Comparison of ENCODE assay signal across 1 cellular context in the genomic region with DNA sequence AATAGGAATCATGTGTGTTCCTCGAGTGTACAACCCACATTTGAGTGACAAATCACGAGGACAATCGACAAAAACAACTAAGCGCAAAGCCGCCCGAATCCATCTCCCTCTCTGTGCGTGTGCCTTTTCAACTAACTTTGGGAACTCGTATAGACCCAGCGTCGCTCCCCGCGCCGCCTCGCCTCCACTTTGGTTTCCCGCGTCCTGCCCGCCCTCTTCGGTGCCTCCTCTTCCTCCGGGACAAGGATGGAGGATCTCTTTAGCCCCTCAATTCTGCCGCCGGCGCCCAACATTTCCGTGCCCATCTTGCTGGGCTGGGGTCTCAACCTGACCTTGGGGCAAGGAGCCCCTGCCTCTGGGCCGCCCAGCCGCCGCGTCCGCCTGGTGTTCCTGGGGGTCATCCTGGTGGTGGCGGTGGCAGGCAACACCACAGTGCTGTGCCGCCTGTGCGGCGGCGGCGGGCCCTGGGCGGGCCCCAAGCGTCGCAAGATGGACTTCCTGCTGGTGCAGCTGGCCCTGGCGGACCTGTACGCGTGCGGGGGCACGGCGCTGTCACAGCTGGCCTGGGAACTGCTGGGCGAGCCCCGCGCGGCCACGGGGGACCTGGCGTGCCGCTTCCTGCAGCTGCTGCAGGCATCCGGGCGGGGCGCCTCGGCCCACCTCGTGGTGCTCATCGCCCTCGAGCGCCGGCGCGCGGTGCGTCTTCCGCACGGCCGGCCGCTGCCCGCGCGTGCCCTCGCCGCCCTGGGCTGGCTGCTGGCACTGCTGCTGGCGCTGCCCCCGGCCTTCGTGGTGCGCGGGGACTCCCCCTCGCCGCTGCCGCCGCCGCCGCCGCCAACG.
A peak's percentile ranks its signal among the peaks of the same experiment; 100 is the strongest.
TF ChIP-seq lines count a peak whose summit lies in the region.

TSS of gene GPR150 (plus strand) at position 58 of the 840 bp plus-strand sequence. CDS start at position 247, 189 bp downstream.

TF ChIP-seq in HepG2, 621 proteins besides CTCF, POLR2A, EP300 and RAD21 (continued from another document and continues in another):
- no peak for TF ChIP-seq FOXA1 (IDR thresholded peaks at IDR 0.05)
- 0 out of 2 replicates have a peak, but pooled peaks have one; percentile 7 for TF ChIP-seq FOXA1 (CRISPR knock-in tag; IDR thresholded peaks at IDR 0.05)
- TF ChIP-seq ZNF678 (CRISPR knock-in tag; IDR thresholded peaks at IDR 0.05), result peak; percentile 11; the same call in 1 of the 2 replicates
- peak; percentile 5; the same call in 1 of the 2 replicates for TF ChIP-seq TMF1 (CRISPR knock-in tag; IDR thresholded peaks at IDR 0.05; ENCODE audit: low read depth)
- no peak for TF ChIP-seq ZSCAN25 (CRISPR knock-in tag; IDR thresholded peaks at IDR 0.05)
- TF ChIP-seq, protein P1, sequence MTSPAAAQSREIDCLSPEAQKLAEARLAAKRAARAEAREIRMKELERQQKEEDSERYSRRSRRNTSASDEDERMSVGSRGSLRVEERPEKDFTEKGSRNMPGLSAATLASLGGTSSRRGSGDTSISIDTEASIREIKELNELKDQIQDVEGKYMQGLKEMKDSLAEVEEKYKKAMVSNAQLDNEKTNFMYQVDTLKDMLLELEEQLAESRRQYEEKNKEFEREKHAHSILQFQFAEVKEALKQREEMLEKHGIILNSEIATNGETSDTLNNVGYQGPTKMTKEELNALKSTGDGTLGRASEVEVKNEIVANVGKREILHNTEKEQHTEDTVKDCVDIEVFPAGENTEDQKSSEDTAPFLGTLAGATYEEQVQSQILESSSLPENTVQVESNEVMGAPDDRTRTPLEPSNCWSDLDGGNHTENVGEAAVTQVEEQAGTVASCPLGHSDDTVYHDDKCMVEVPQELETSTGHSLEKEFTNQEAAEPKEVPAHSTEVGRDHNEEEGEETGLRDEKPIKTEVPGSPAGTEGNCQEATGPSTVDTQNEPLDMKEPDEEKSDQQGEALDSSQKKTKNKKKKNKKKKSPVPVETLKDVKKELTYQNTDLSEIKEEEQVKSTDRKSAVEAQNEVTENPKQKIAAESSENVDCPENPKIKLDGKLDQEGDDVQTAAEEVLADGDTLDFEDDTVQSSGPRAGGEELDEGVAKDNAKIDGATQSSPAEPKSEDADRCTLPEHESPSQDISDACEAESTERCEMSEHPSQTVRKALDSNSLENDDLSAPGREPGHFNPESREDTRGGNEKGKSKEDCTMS (CRISPR knock-in tag; conservative IDR thresholded peaks at IDR 0.05), result no peak
- TF ChIP-seq THAP9 (CRISPR knock-in tag; IDR thresholded peaks at IDR 0.05; ENCODE audit: borderline replicate concordance), result 0 out of 2 replicates have a peak, but pooled peaks have one; percentile 33
- TF ChIP-seq ZNF180 (CRISPR knock-in tag; IDR thresholded peaks at IDR 0.05; ENCODE audit: borderline replicate concordance, low read depth), result no peak
- TF ChIP-seq NKX3-1 (CRISPR knock-in tag; IDR thresholded peaks at IDR 0.05), result 0 out of 2 replicates have a peak, but pooled peaks have one; percentile 47
- TF ChIP-seq ZNF274 (CRISPR knock-in tag; IDR thresholded peaks at IDR 0.05), result no peak
- no peak for TF ChIP-seq XRCC5 (optimal IDR thresholded peaks at IDR 0.05; ENCODE audit: low read length)
- TF ChIP-seq ZNF121 (CRISPR knock-in tag; IDR thresholded peaks at IDR 0.05), result no peak
- TF ChIP-seq NR0B2 (CRISPR knock-in tag; IDR thresholded peaks at IDR 0.05), result 0 out of 2 replicates have a peak, but pooled peaks have one; percentile 9
- TF ChIP-seq THRA (CRISPR knock-in tag; IDR thresholded peaks at IDR 0.05; ENCODE audit: borderline replicate concordance), result no peak
- TF ChIP-seq KLF15 (CRISPR knock-in tag; IDR thresholded peaks at IDR 0.05; ENCODE audit: borderline replicate concordance), result no peak
- no peak for TF ChIP-seq ZNF17 (CRISPR knock-in tag; IDR thresholded peaks at IDR 0.05)
- TF ChIP-seq ZNF713 (CRISPR knock-in tag; IDR thresholded peaks at IDR 0.05), result no peak
- TF ChIP-seq PHF5A (CRISPR knock-in tag; IDR thresholded peaks at IDR 0.05; ENCODE audit: low read depth, unreplicated experiment), result no peak
- TF ChIP-seq ZNF430 (CRISPR knock-in tag; IDR thresholded peaks at IDR 0.05), result no peak
- no peak for TF ChIP-seq NFRKB (IDR thresholded peaks at IDR 0.05)
- no peak for TF ChIP-seq ZNF576 (CRISPR knock-in tag; IDR thresholded peaks at IDR 0.05)
- TF ChIP-seq GABPB1 (CRISPR knock-in tag; IDR thresholded peaks at IDR 0.05), result peak; percentile 67; the same call in 1 of the 2 replicates
- TF ChIP-seq ZFYVE20 (CRISPR knock-in tag; IDR thresholded peaks at IDR 0.05; ENCODE audit: borderline replicate concordance, low read depth), result 0 out of 2 replicates have a peak, but pooled peaks have one; percentile 62
- no peak for TF ChIP-seq SIX1 (CRISPR knock-in tag; IDR thresholded peaks at IDR 0.05; ENCODE audit: borderline replicate concordance)
- TF ChIP-seq ZNF883 (CRISPR knock-in tag; IDR thresholded peaks at IDR 0.05; ENCODE audit: not compliant biosample characterization), result peak; percentile 32
- no peak for TF ChIP-seq CREM (IDR thresholded peaks at IDR 0.05)
- no peak for TF ChIP-seq CREM (CRISPR knock-in tag; IDR thresholded peaks at IDR 0.05)
- peak; percentile 77 for TF ChIP-seq ZNF776 (CRISPR knock-in tag; IDR thresholded peaks at IDR 0.05)
- TF ChIP-seq, protein P2, sequence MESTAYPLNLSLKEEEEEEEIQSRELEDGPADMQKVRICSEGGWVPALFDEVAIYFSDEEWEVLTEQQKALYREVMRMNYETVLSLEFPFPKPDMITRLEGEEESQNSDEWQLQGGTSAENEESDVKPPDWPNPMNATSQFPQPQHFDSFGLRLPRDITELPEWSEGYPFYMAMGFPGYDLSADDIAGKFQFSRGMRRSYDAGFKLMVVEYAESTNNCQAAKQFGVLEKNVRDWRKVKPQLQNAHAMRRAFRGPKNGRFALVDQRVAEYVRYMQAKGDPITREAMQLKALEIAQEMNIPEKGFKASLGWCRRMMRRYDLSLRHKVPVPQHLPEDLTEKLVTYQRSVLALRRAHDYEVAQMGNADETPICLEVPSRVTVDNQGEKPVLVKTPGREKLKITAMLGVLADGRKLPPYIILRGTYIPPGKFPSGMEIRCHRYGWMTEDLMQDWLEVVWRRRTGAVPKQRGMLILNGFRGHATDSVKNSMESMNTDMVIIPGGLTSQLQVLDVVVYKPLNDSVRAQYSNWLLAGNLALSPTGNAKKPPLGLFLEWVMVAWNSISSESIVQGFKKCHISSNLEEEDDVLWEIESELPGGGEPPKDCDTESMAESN (CRISPR knock-in tag; conservative IDR thresholded peaks at IDR 0.05), result 0 out of 2 replicates have a peak, but pooled peaks have one; percentile 12
- no peak for TF ChIP-seq RFX5 (IDR thresholded peaks at IDR 0.05; ENCODE audit: low read depth, low read length)
- TF ChIP-seq HNRNPUL1 (IDR thresholded peaks at IDR 0.05; ENCODE audit: low read depth, low read length), result no peak
- peak; percentile 19 for TF ChIP-seq MYC (CRISPR knock-in tag; IDR thresholded peaks at IDR 0.05; ENCODE audit: borderline replicate concordance)
- TF ChIP-seq ZNF777 (CRISPR knock-in tag; IDR thresholded peaks at IDR 0.05), result peak; percentile 85
- TF ChIP-seq, protein P3, sequence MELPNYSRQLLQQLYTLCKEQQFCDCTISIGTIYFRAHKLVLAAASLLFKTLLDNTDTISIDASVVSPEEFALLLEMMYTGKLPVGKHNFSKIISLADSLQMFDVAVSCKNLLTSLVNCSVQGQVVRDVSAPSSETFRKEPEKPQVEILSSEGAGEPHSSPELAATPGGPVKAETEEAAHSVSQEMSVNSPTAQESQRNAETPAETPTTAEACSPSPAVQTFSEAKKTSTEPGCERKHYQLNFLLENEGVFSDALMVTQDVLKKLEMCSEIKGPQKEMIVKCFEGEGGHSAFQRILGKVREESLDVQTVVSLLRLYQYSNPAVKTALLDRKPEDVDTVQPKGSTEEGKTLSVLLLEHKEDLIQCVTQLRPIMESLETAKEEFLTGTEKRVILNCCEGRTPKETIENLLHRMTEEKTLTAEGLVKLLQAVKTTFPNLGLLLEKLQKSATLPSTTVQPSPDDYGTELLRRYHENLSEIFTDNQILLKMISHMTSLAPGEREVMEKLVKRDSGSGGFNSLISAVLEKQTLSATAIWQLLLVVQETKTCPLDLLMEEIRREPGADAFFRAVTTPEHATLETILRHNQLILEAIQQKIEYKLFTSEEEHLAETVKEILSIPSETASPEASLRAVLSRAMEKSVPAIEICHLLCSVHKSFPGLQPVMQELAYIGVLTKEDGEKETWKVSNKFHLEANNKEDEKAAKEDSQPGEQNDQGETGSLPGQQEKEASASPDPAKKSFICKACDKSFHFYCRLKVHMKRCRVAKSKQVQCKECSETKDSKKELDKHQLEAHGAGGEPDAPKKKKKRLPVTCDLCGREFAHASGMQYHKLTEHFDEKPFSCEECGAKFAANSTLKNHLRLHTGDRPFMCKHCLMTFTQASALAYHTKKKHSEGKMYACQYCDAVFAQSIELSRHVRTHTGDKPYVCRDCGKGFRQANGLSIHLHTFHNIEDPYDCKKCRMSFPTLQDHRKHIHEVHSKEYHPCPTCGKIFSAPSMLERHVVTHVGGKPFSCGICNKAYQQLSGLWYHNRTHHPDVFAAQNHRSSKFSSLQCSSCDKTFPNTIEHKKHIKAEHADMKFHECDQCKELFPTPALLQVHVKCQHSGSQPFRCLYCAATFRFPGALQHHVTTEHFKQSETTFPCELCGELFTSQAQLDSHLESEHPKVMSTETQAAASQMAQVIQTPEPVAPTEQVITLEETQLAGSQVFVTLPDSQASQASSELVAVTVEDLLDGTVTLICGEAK (IDR thresholded peaks at IDR 0.05), result no peak
- TF ChIP-seq, protein P3 (CRISPR knock-in tag; IDR thresholded peaks at IDR 0.05), result peak; percentile 33; the same call in 1 of the 2 replicates
- TF ChIP-seq RCOR2 (CRISPR knock-in tag; IDR thresholded peaks at IDR 0.05), result no peak
- TF ChIP-seq ZNF510 (CRISPR knock-in tag; IDR thresholded peaks at IDR 0.05; ENCODE audit: low read depth), result no peak
- TF ChIP-seq SSRP1 (CRISPR knock-in tag; IDR thresholded peaks at IDR 0.05), result no peak
- TF ChIP-seq ZNF879 (CRISPR knock-in tag; IDR thresholded peaks at IDR 0.05), result peak; percentile 71; the same call in 1 of the 2 replicates
- TF ChIP-seq GLI4 (CRISPR knock-in tag; IDR thresholded peaks at IDR 0.05; ENCODE audit: borderline replicate concordance), result no peak
- 0 out of 2 replicates have a peak, but pooled peaks have one; percentile 69 for TF ChIP-seq ZNF468 (CRISPR knock-in tag; IDR thresholded peaks at IDR 0.05)
- no peak for TF ChIP-seq ELF1 (CRISPR knock-in tag; IDR thresholded peaks at IDR 0.05)
- TF ChIP-seq PAF1 (CRISPR knock-in tag; IDR thresholded peaks at IDR 0.05), result no peak
